21 cellular contexts compared by ENCODE assay signal in genomic region chr15:35507932-35508638, GRCh38. TPM values are rescaled to one million over a fixed set of nuclear protein-coding genes. Genes with fewer than 3 reads are reported as not detected.
A peak's percentile ranks its signal among the peaks of the same experiment; 100 is the strongest.
DNase-seq lines count a peak whose midpoint lies in the region; ATAC-seq and TF ChIP-seq lines count a peak whose summit lies in the region.
"Had no signal": no experiment of that assay in that cellular context is flagged by ENCODE, and none has a peak within 500 bp of the region (broad histone marks: within the 10 kb centered on the region; RNA-seq: fewer than 3 reads in every experiment).

No MANE protein-coding gene starts in this region.

- H3K4ac ChIP-seq in IMR-90 (ENCODE audit: low read depth, low read length), result no peak overlapping the region

- TF ChIP-seq CTCF in IMR-90 (conservative IDR thresholded peaks at IDR 0.05; ENCODE audit: low read depth, low read length) (no peak), brain (conservative IDR thresholded peaks at IDR 0.05) (no peak), mesothelial cell of epicardium (IDR thresholded peaks at IDR 0.05; ENCODE audit: unreplicated experiment) (no peak), testis (IDR thresholded peaks at IDR 0.05) (no peak)

- H3K79me1 ChIP-seq in IMR-90 (ENCODE audit: low read depth in 1 of 2, low read length in 2 of 2), result no peaks in the 10 kb centered on the region; a peak in 1 of 4 replicates

- H3K14ac ChIP-seq in IMR-90 (replicated peaks; ENCODE audit: low read depth, low read length), result no peak overlapping the region

- H3K27ac Mint-ChIP-seq in brain (peak overlapping the region in 2 of 5 experiments; percentile 62 to 91), mesothelial cell of epicardium (peak overlapping the region; percentile 92)
- H3K27ac Mint-ChIP-seq: activated naive CD4-positive, alpha-beta T cell treated with anti-CD3 and anti-CD28 coated beads, Interleukin-2, amount 50 U/mL, for 24 hours; CD14-positive monocyte; naive thymus-derived CD8-positive, alpha-beta T cell; progenitor cell of endocrine pancreas; T-helper 17 cell had no signal

- H3K27me3 Mint-ChIP-seq in brain (peaks cover 4% of the 10 kb centered on the region), mesothelial cell of epicardium (ENCODE audit: low read depth) (no peaks in the 10 kb centered on the region)
- H3K27me3 Mint-ChIP-seq: activated naive CD4-positive, alpha-beta T cell treated with anti-CD3 and anti-CD28 coated beads, Interleukin-2, amount 50 U/mL, for 24 hours; naive thymus-derived CD8-positive, alpha-beta T cell; progenitor cell of endocrine pancreas; T-helper 17 cell had no signal

- in situ Hi-C loops in IMR-90 (cut with MboI; ENCODE audit: low sequenced_read_pairs), result no loop called here

- WGBS in IMR-90 (ENCODE audit: extremely low coverage in 2 of 2, insufficient read length in 1 of 2), 2 experiments, result 80% methylated on average over 4 of the region's 7 CpGs; no CpG with 5 or more reads in 1 of the 2 experiments
- 92 to 96% methylated on average over 7 of the region's 7 CpGs for WGBS in testis, 2 donors

- H2BK15ac ChIP-seq in IMR-90 (ENCODE audit: low read depth, low read length), result no peak overlapping the region

- no peak for DNase-seq in IMR-90
- peak in 1 of 2 experiments; percentile 39 for DNase-seq in mesothelial cell of epicardium (ENCODE audit: low spot score in 2 of 2, unreplicated experiment in 2 of 2)
- no peak for DNase-seq in substantia nigra (lab: John Stamatoyannopoulos, UW)
- no peak for DNase-seq in cardiac septum (ENCODE audit: low spot score)
- DNase-seq in testis, result no peak
- no peak for DNase-seq in posterior cingulate gyrus
- DNase-seq: activated CD4-positive, alpha-beta T cell treated with anti-CD3 and anti-CD28 coated beads, Interleukin-2, amount 50 U/mL, for 48 hours; colonic mucosa; DMS 273 treated with DMSO at 0.1 percent for 48 hours; mesendoderm; naive thymus-derived CD8-positive, alpha-beta T cell; NCI-H2029 treated with DMSO at 0.1 percent for 48 hours; NCI-H510A treated with DMSO at 0.1 percent for 48 hours; SHP77 treated with DMSO at 0.1 percent for 48 hours; T-helper 17 cell; WERI-Rb-1 had no signal

- no peak overlapping the region for H3K9ac ChIP-seq in IMR-90 (ENCODE audit: low read depth, low read length)

- H3K23ac ChIP-seq in IMR-90 (ENCODE audit: low read depth, low read length), result no peak overlapping the region

- H3K9me3 Mint-ChIP-seq in brain (no peaks in the 10 kb centered on the region), mesothelial cell of epicardium (no peaks in the 10 kb centered on the region)
- H3K9me3 Mint-ChIP-seq: activated naive CD4-positive, alpha-beta T cell treated with anti-CD3 and anti-CD28 coated beads, Interleukin-2, amount 50 U/mL, for 24 hours; CD14-positive monocyte; naive thymus-derived CD8-positive, alpha-beta T cell had no signal

- H4K8ac ChIP-seq in IMR-90 (ENCODE audit: low read depth in 2 of 2, low read length in 2 of 2), result no peak overlapping the region

- TF ChIP-seq RAD21 in IMR-90 (IDR thresholded peaks at IDR 0.05; ENCODE audit: low read length), result no peak

- dilution Hi-C loops in IMR-90 (cut with HindIII; ENCODE audit: low sequenced_read_pairs, unreplicated experiment), result no loop called here

- H2AFZ ChIP-seq in ACC112 (ENCODE audit: low read length, unreplicated experiment) (peak overlapping the region; percentile 48), IMR-90 (replicated peaks; ENCODE audit: low read length, poor library complexity) (no peak overlapping the region)

- no peaks in the 10 kb centered on the region for H3K27me3 ChIP-seq in ACC112 (ENCODE audit: insufficient read depth, low read length)
- no peaks in the 10 kb centered on the region for H3K27me3 ChIP-seq in IMR-90 (ENCODE audit: control insufficient read depth, insufficient read depth, low read length)
- H3K27me3 ChIP-seq in testis, result no peaks in the 10 kb centered on the region
- H3K27me3 ChIP-seq: colonic mucosa had no signal

- no peak overlapping the region for H2BK5ac ChIP-seq in IMR-90 (ENCODE audit: low read depth, low read length, poor library complexity, severe bottlenecking)

- TF ChIP-seq POLR2A in IMR-90 (IDR thresholded peaks at IDR 0.05; ENCODE audit: low read depth, low read length) (no peak), testis (IDR thresholded peaks at IDR 0.05) (no peak)

- H3K79me2 ChIP-seq in ACC112 (ENCODE audit: control insufficient read depth, insufficient read depth, low read length, unreplicated experiment), result no peaks in the 10 kb centered on the region

- POLR2A ChIA-PET in IMR-90 (lab: Charles Lee; ENCODE audit: unreplicated experiment), result no interaction called here

- H3K4me1 Mint-ChIP-seq in brain (peaks cover 37% of the 10 kb centered on the region), mesothelial cell of epicardium (peaks cover 49% of the 10 kb centered on the region)
- H3K4me1 Mint-ChIP-seq: activated naive CD4-positive, alpha-beta T cell treated with anti-CD3 and anti-CD28 coated beads, Interleukin-2, amount 50 U/mL, for 24 hours had no signal

- H2BK120ac ChIP-seq in IMR-90 (ENCODE audit: low read depth, low read length), result no peak overlapping the region

- H3K36me3 Mint-ChIP-seq in brain, result no peaks in the 10 kb centered on the region
- no peaks in the 10 kb centered on the region for H3K36me3 Mint-ChIP-seq in mesothelial cell of epicardium

- H3K4me3 Mint-ChIP-seq in brain, result peak overlapping the region in 4 of 5 experiments; percentile 56 to 80 (median 64)
- H3K4me3 Mint-ChIP-seq in mesothelial cell of epicardium, result peak overlapping the region; percentile 29
- H3K4me3 Mint-ChIP-seq: activated naive CD4-positive, alpha-beta T cell treated with anti-CD3 and anti-CD28 coated beads, Interleukin-2, amount 50 U/mL, for 24 hours; CD14-positive monocyte; naive thymus-derived CD8-positive, alpha-beta T cell; T-helper 17 cell had no signal

- H3K4me1 ChIP-seq in ACC112 (ENCODE audit: control insufficient read depth, insufficient read depth, low read length, unreplicated experiment), result peaks cover 5% of the 10 kb centered on the region
- H3K4me1 ChIP-seq in IMR-90 (ENCODE audit: control insufficient read depth, insufficient read depth, low read length), result no peaks in the 10 kb centered on the region
- H3K4me1 ChIP-seq in testis, result no peaks in the 10 kb centered on the region
- H3K4me1 ChIP-seq: colonic mucosa had no signal

- H3K9me1 ChIP-seq in IMR-90 (ENCODE audit: insufficient read depth, low read length), result 0 out of 2 replicates have a peak, but pooled peaks cover 2% of the 10 kb centered on the region

- CTCF ChIA-PET in IMR-90 (lab: Yijun Ruan, JAX), result no interaction called here

- H3K36me3 ChIP-seq in ACC112 (ENCODE audit: insufficient read depth, low read length), result no peaks in the 10 kb centered on the region
- no peaks in the 10 kb centered on the region for H3K36me3 ChIP-seq in IMR-90 (ENCODE audit: control insufficient read depth, insufficient read depth, low read length)
- H3K36me3 ChIP-seq in testis (ENCODE audit: low read depth, missing control alignments), result no peaks in the 10 kb centered on the region
- H3K36me3 ChIP-seq: colonic mucosa, WERI-Rb-1 had no signal

- H2AK9ac ChIP-seq in IMR-90 (replicated peaks; ENCODE audit: low read depth, low read length, poor library complexity), result no peak overlapping the region

- no peaks in the 10 kb centered on the region for H4K20me1 ChIP-seq in IMR-90 (ENCODE audit: insufficient read depth, low read length)

- peak overlapping the region; percentile 69; the same call in 1 of the 2 replicates for H4K5ac ChIP-seq in IMR-90 (ENCODE audit: low read depth, low read length)

- intact Hi-C loops in IMR-90 (cut with micrococcal nuclease) (no loop called here), cardiac septum (cut with DNase I) (no loop called here), testis (cut with DNase I; ENCODE audit: low total_unique reads) (no loop called here), posterior cingulate gyrus (cut with DNase I) (no loop called here)

- no peak overlapping the region for H3K4me2 ChIP-seq in IMR-90 (ENCODE audit: low read depth, low read length)

- no TSS peak for BruUV-seq in IMR-90 (replicated peaks; lab: Mats Ljungman, UMichigan)

- H2BK20ac ChIP-seq in IMR-90 (ENCODE audit: low read depth, low read length), result no peak overlapping the region

- no peak overlapping the region for H4K91ac ChIP-seq in IMR-90 (ENCODE audit: insufficient read depth, low read depth, low read length)

- H3K18ac ChIP-seq in IMR-90 (ENCODE audit: low read depth, low read length), result no peak overlapping the region

- no peak overlapping the region for H3K56ac ChIP-seq in IMR-90 (ENCODE audit: extremely low read depth, insufficient read depth, low read length)

- ATAC-seq in IMR-90 (ENCODE audit: low read depth), result no peak
- ATAC-seq: naive thymus-derived CD8-positive, alpha-beta T cell; T-helper 17 cell had no signal

- no peaks in the 10 kb centered on the region for H3K9me3 ChIP-seq in IMR-90 (ENCODE audit: control insufficient read depth, insufficient read depth, low read length)
- no peaks in the 10 kb centered on the region for H3K9me3 ChIP-seq in testis
- H3K9me3 ChIP-seq: colonic mucosa had no signal

- H3K4me3 ChIP-seq in ACC112 (ENCODE audit: low read depth, low read length) (no peak overlapping the region), IMR-90 (ENCODE audit: insufficient read depth, low read depth, low read length) (no peak overlapping the region), testis (no peak overlapping the region)
- H3K4me3 ChIP-seq: colonic mucosa had no signal

- H2AK5ac ChIP-seq in IMR-90 (ENCODE audit: low read depth, low read length), result no peak overlapping the region

- H3K27ac ChIP-seq in ACC112 (ENCODE audit: low read depth, low read length) (no peak overlapping the region), IMR-90 (ENCODE audit: insufficient read depth, low read length) (no peak overlapping the region), substantia nigra (ENCODE audit: low read depth, low read length, poor library complexity, severe bottlenecking) (no peak overlapping the region), testis (no peak overlapping the region)
- H3K27ac ChIP-seq: colonic mucosa, WERI-Rb-1 had no signal

TF ChIP-seq in IMR-90, 13 proteins besides CTCF, POLR2A, EP300 and RAD21:
- TF ChIP-seq RCOR1 (IDR thresholded peaks at IDR 0.05; ENCODE audit: insufficient replicate concordance, low read length), result no peak
- no peak for TF ChIP-seq BHLHE40 (IDR thresholded peaks at IDR 0.05; ENCODE audit: low read depth, low read length)
- TF ChIP-seq MAFK (IDR thresholded peaks at IDR 0.05; ENCODE audit: low read depth, low read length), result no peak

RNA-seq across cellular contexts. Expression of gene DPH6, which starts 37.9 kb away (rescaled TPM):
- total RNA-seq in IMR-90 (2012; rRNA removed), result 8.1 and 21.4 TPM in 2 replicates
- 6.1 and 9.8 TPM in 2 replicates for polyA plus RNA-seq in IMR-90 (2012; rRNA removed)
- polyA plus RNA-seq in IMR-90 (2012; cell fraction: cytosol; rRNA removed), result 2.3 and 2.6 TPM in 2 replicates
- polyA plus RNA-seq in IMR-90 (2012; cell fraction: nucleus; rRNA removed; ENCODE audit: low replicate concordance), result 3.0 and 5.6 TPM in 2 replicates
- 8.1 TPM for polyA plus RNA-seq in brain (ENCODE audit: insufficient read depth, low read depth, low replicate concordance)
- total RNA-seq in mesothelial cell of epicardium, result 17.0 to 20.6 TPM (median 17.0 TPM) in 3 replicates
- total RNA-seq in cardiac septum, result 19.7 TPM
- total RNA-seq in testis, result 10 to 100 TPM; 30.8 to 37.2 TPM
- polyA plus RNA-seq in testis (ENCODE audit: insufficient read depth, low read depth, low replicate concordance), result 11.6 TPM
